2 cellular contexts compared by ENCODE assay signal in genomic region chr18:31931163-31931885, GRCh38.
TF ChIP-seq lines count a peak whose summit lies in the region.

No MANE protein-coding gene starts in this region.

TF ChIP-seq in HEK293, 187 proteins besides CTCF, POLR2A, EP300 and RAD21 (continued from another document and continues in another):
- TF ChIP-seq ZNF488 (tag by site-specific recombination; IDR thresholded peaks at IDR 0.05) (no peak), ZNF394 (tag by site-specific recombination; IDR thresholded peaks at IDR 0.05; ENCODE audit: borderline replicate concordance) (no peak), MYNN (tag by site-specific recombination; IDR thresholded peaks at IDR 0.05; ENCODE audit: borderline replicate concordance) (no peak), ZNF629 (tag by site-specific recombination; IDR thresholded peaks at IDR 0.05) (peak; percentile 48; the same call in 1 of the 2 replicates), ZNF518A (tag by site-specific recombination; conservative IDR thresholded peaks at IDR 0.05; ENCODE audit: low read depth) (no peak), ZNF23 (tag by site-specific recombination; IDR thresholded peaks at IDR 0.05; ENCODE audit: borderline replicate concordance) (no peak), ZNF214 (tag by site-specific recombination; IDR thresholded peaks at IDR 0.05; ENCODE audit: borderline replicate concordance) (no peak), SCRT1 (tag by site-specific recombination; IDR thresholded peaks at IDR 0.05; ENCODE audit: borderline replicate concordance) (no peak), ZNF366 (tag by site-specific recombination; conservative IDR thresholded peaks at IDR 0.05) (peak; percentile 72), ZNF521 (tag by site-specific recombination; IDR thresholded peaks at IDR 0.05) (no peak), TCF7L2 (IDR thresholded peaks at IDR 0.05; ENCODE audit: borderline replicate concordance, low read depth, low read length) (peak; percentile 67), TSHZ1 (tag by site-specific recombination; IDR thresholded peaks at IDR 0.05; ENCODE audit: borderline replicate concordance) (no peak), PRDM4 (tag by site-specific recombination; IDR thresholded peaks at IDR 0.05) (no peak), ZNF146 (tag by site-specific recombination; IDR thresholded peaks at IDR 0.05) (no peak), HOXA7 (CRISPR knock-in tag; IDR thresholded peaks at IDR 0.05; ENCODE audit: borderline replicate concordance) (no peak)

TF ChIP-seq in GM12878, 131 proteins besides CTCF, POLR2A, EP300 and RAD21 (continued from another document):
- TF ChIP-seq E4F1 (IDR thresholded peaks at IDR 0.05; ENCODE audit: borderline replicate concordance, partially characterized antibody) (no peak), NRF1 (conservative IDR thresholded peaks at IDR 0.05; ENCODE audit: low read depth, low read length) (no peak), NR2C2 (IDR thresholded peaks at IDR 0.05; ENCODE audit: borderline replicate concordance, control insufficient read depth, insufficient read length, low read depth) (no peak), ATF7 (IDR thresholded peaks at IDR 0.05; ENCODE audit: low read depth) (no peak), TBL1XR1 (IDR thresholded peaks at IDR 0.05; ENCODE audit: low read depth, low read length) (no peak), BCLAF1 (IDR thresholded peaks at IDR 0.05) (no peak), ESRRA (IDR thresholded peaks at IDR 0.05; ENCODE audit: low read length) (no peak), NFYA (IDR thresholded peaks at IDR 0.05; ENCODE audit: borderline replicate concordance, low read depth, low read length) (no peak), SREBF1 (IDR thresholded peaks at IDR 0.05; ENCODE audit: low read length) (no peak)
